Comparison of ENCODE assay signal across 8 cellular contexts in the genomic region with DNA sequence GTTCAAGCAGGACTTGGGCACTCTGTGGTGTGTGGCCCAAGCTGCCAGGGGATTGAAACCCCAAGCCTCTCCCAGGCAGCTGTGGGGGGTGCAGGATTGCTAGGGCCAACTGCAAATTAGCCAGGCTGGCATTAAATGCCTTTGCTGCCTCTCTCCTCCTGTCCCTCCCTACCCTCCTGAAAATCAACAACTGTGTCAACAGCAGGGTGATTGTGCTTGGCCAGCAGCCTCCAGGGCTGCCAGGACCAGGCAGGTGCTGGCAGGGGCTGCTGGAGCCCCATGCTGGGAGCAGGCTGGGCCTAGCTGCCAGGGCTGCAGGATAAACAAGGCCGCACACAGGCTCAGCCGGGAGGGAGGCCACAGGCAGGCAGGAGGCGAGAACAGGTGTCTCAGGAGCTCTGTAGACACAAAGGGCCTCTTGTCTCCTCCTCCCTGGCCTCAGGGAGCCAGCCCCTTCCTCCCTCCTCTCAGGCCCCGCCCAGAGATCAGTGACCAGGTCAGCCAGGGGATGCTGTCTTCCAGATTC. TPM values are rescaled to one million over a fixed set of nuclear protein-coding genes. Genes with fewer than 3 reads are reported as not detected.
DNase-seq lines count a peak whose midpoint lies in the region; ATAC-seq and TF ChIP-seq lines count a peak whose summit lies in the region.

No MANE protein-coding gene starts in this region.

- DNase-seq in Panc1 (ENCODE audit: low read depth, low spot score) (no peak), NK-92 (lab: John Stamatoyannopoulos, UW; ENCODE audit: unreplicated experiment) (no peak), HFFc6 (no peak)

- intact Hi-C loops in Panc1 (cut with micrococcal nuclease; ENCODE audit: unreplicated experiment), result no loop called here

- H3K36me3 ChIP-seq in Panc1 (ENCODE audit: control insufficient read depth, insufficient read depth, low read length) (no peaks in the 10 kb centered on the region), iPS-15b (ENCODE audit: control insufficient read depth, insufficient read depth, low read length) (no peaks in the 10 kb centered on the region), skeletal muscle tissue (ENCODE audit: control insufficient read depth in 3 of 3, insufficient read depth in 3 of 3, low read length in 3 of 3) (no peaks in the 10 kb centered on the region)

- H3K4me1 ChIP-seq in Panc1 (ENCODE audit: control insufficient read depth, insufficient read depth, low read length), result peaks cover 70% of the 10 kb centered on the region
- peaks cover 65% of the 10 kb centered on the region for H3K4me1 ChIP-seq in iPS-15b (ENCODE audit: control insufficient read depth, insufficient read depth, low read length)
- peaks cover 66 to 76% (median 72%) of the 10 kb centered on the region in 3 donors for H3K4me1 ChIP-seq in skeletal muscle tissue (ENCODE audit: control insufficient read depth in 3 of 3, insufficient read depth in 3 of 3, low read length in 3 of 3)

- H3K27me3 ChIP-seq in Panc1 (ENCODE audit: control insufficient read depth, insufficient read depth, low read length), result no peaks in the 10 kb centered on the region
- no peaks in the 10 kb centered on the region for H3K27me3 ChIP-seq in iPS-15b (ENCODE audit: control insufficient read depth, insufficient read depth, low read length)
- no peaks in the 10 kb centered on the region for H3K27me3 ChIP-seq in skeletal muscle tissue (ENCODE audit: control insufficient read depth in 3 of 3, insufficient read depth in 3 of 3, low read length in 3 of 3)

- TF ChIP-seq RAD21 in Ishikawa (IDR thresholded peaks at IDR 0.05; ENCODE audit: low read depth), result peak; percentile 1; the same call in 1 of the 2 replicates

- peaks cover 51% of the 10 kb centered on the region for H3K4me1 Mint-ChIP-seq in HFFc6 (ENCODE audit: low read depth)

- no peaks in the 10 kb centered on the region for H3K9me3 Mint-ChIP-seq in HFFc6

- no peak overlapping the region; a peak in 1 of 4 replicates for H3K4me3 ChIP-seq in Panc1 (ENCODE audit: low read depth in 2 of 2, low read length in 2 of 2)
- H3K4me3 ChIP-seq in iPS-15b (ENCODE audit: low read depth, low read length), result peak overlapping the region; percentile 4
- H3K4me3 ChIP-seq in skeletal muscle tissue (ENCODE audit: low read length in 3 of 3), result peak overlapping the region in 2 of 3 donors; percentile 13 to 30

- TF ChIP-seq CTCF in Panc1 (IDR thresholded peaks at IDR 0.05) (no peak), HFFc6 (IDR thresholded peaks at IDR 0.05) (no peak)

- H3K9me3 ChIP-seq in Panc1 (ENCODE audit: control insufficient read depth, insufficient read depth, low read depth, low read length), result no peaks in the 10 kb centered on the region
- H3K9me3 ChIP-seq in iPS-15b (ENCODE audit: control insufficient read depth, insufficient read depth, low read length), result no peaks in the 10 kb centered on the region
- no peaks in the 10 kb centered on the region for H3K9me3 ChIP-seq in skeletal muscle tissue (ENCODE audit: control insufficient read depth in 3 of 3, low read length in 3 of 3)

- no peak overlapping the region for H3K4me3 Mint-ChIP-seq in HFFc6

- peak overlapping the region; percentile 81 for H3K27ac ChIP-seq in Panc1 (ENCODE audit: low read length)
- H3K27ac ChIP-seq in skeletal muscle tissue (ENCODE audit: low read depth, low read length), result peak overlapping the region; percentile 81

- H3K27ac Mint-ChIP-seq in HFFc6, result no peak overlapping the region

- H3K9ac ChIP-seq in iPS-15b (ENCODE audit: low read depth, low read length) (peak overlapping the region; percentile 74), skeletal muscle tissue (ENCODE audit: low read depth in 1 of 3, low read length in 3 of 3) (peak overlapping the region; percentile 59 to 75 (median 69))

- H3K36me3 Mint-ChIP-seq in HFFc6 (ENCODE audit: low read depth), result no peaks in the 10 kb centered on the region

- ATAC-seq in Panc1, result peak; percentile 68
- no peak for ATAC-seq in HG02763 (IDR thresholded peaks at IDR 0.05; ENCODE audit: unreplicated experiment)
- no peak for ATAC-seq in HG03354 (IDR thresholded peaks at IDR 0.05; ENCODE audit: poor library complexity, severe bottlenecking, unreplicated experiment)

- no TSS peak for BruUV-seq in Panc1 (replicated peaks; lab: Mats Ljungman, UMichigan)

- in situ Hi-C loops in Panc1 (cut with HindIII; ENCODE audit: low pct_unique_long_range_greater_than_20kb, low sequenced_read_pairs), result no loop called here

- POLR2A ChIA-PET in Panc1 (lab: Charles Lee), result no interaction called here

- CTCF ChIA-PET in Panc1 (lab: Charles Lee), result no interaction called here

- TF ChIP-seq EP300 in Ishikawa (IDR thresholded peaks at IDR 0.05; ENCODE audit: borderline replicate concordance), result peak; percentile 58

- no peaks in the 10 kb centered on the region; the same call in 1 of the 2 replicates for H3K27me3 Mint-ChIP-seq in HFFc6 (ENCODE audit: insufficient read depth)

TF ChIP-seq in Ishikawa, 13 proteins besides CTCF, POLR2A, EP300 and RAD21:
- TF ChIP-seq NFIC (IDR thresholded peaks at IDR 0.05), result peak; percentile 84
- no peak for TF ChIP-seq CEBPB (IDR thresholded peaks at IDR 0.05)
- peak; percentile 72 for TF ChIP-seq MAX (IDR thresholded peaks at IDR 0.05)
- TF ChIP-seq REST (IDR thresholded peaks at IDR 0.05; ENCODE audit: low read depth), result no peak
- TF ChIP-seq TEAD4 (IDR thresholded peaks at IDR 0.05), result peak; percentile 33; the same call in 1 of the 2 replicates
- 0 out of 2 replicates have a peak, but pooled peaks have one; percentile 28 for TF ChIP-seq ZBTB7A (IDR thresholded peaks at IDR 0.05; ENCODE audit: low read depth)
- peak; percentile 93 for TF ChIP-seq TCF12 (IDR thresholded peaks at IDR 0.05; ENCODE audit: low read depth)
- no peak for TF ChIP-seq EGR1 (IDR thresholded peaks at IDR 0.05)
- peak; percentile 38; the same call in 1 of the 2 replicates for TF ChIP-seq FOXM1 (IDR thresholded peaks at IDR 0.05; ENCODE audit: borderline replicate concordance, low read depth)
- TF ChIP-seq CREB1 (IDR thresholded peaks at IDR 0.05; ENCODE audit: low read depth), result no peak

RNA-seq across cellular contexts. Expression of gene SOX13, which starts 11.4 kb away (rescaled TPM):
- total RNA-seq in Panc1 (2021; ENCODE audit: unreplicated experiment) (53.0 TPM), skeletal muscle tissue (4.7 TPM)
- 60.8 TPM for polyA plus RNA-seq in Panc1 (2012; ENCODE audit: insufficient read length)
- total RNA-seq in HFFc6 (2021; fragmentation: NEBNext Ultra II Directional; extraction: Animal tissue kit (Norgen Biotek cat#: 25700)), result 10 to 100 TPM in 5 of 6 experiments, 1 to 10 TPM in 1; 9.9 to 13.5 (median 11.1) TPM

Comparison
In these comparisons a context has a peak if more than half of its experiments do, and no peak if none do; other contexts are left out.
1. H3K4me3 ChIP-seq: peak in iPS-15b (single experiment) and skeletal muscle tissue (2 of 3); none in Panc1 (0 of 2).